In genomic region chr12:6494351-6494743, GRCh38 we compare ENCODE assay signal across 6 cellular contexts. TPM values are rescaled to one million over a fixed set of nuclear protein-coding genes. Genes with fewer than 3 reads are reported as not detected.
DNase-seq lines count a peak whose midpoint lies in the region; TF ChIP-seq lines count a peak whose summit lies in the region.

No MANE protein-coding gene starts in this region.

- peak overlapping the region; percentile 94 for H3K4me3 Mint-ChIP-seq in glutamatergic neuron (ENCODE audit: unreplicated experiment)

- peaks cover 5% of the 10 kb centered on the region for H3K27me3 Mint-ChIP-seq in glutamatergic neuron (ENCODE audit: unreplicated experiment)

- POLR2A ChIA-PET in PC-9 (lab: Charles Lee; ENCODE audit: unreplicated experiment) = interaction anchor here (0.6 to 0.8 kb wide), 2 partner anchors 44 to 46 kb away, joined by 3 to 8 read pairs; no protein-coding TSS in a partner anchor

- H3K9me2 ChIP-seq in DOHH2 (replicated peaks; ENCODE audit: control insufficient read depth, low read length) (no peaks in the 10 kb centered on the region), PC-9 (ENCODE audit: insufficient read depth) (no peaks in the 10 kb centered on the region)

- DNase-seq in PC-9 = no peak
- DNase-seq in glutamatergic neuron = no peak
- DNase-seq in uterus = no peak
- no peak for DNase-seq in retina
- DNase-seq in stimulated activated CD4-positive, alpha-beta T cell treated with anti-CD3 and anti-CD28 coated beads, Interleukin-12 subunit alpha, Interleukin-12 subunit beta, amount 100 ng/mL, for 4 hours = no peak

- TF ChIP-seq CTCF in DOHH2 (IDR thresholded peaks at IDR 0.05; ENCODE audit: low read depth, low read length, poor library complexity, severe bottlenecking) (peak; percentile 47), PC-9 (conservative IDR thresholded peaks at IDR 0.05) (no peak), glutamatergic neuron (IDR thresholded peaks at IDR 0.05; ENCODE audit: partially characterized antibody, unreplicated experiment) (no peak), uterus (IDR thresholded peaks at IDR 0.05) (no peak)

- H3K27ac ChIP-seq in DOHH2 (ENCODE audit: low read depth, low read length) (peak overlapping the region; percentile 95), PC-9 (no peak overlapping the region), uterus (peak overlapping the region in 1 of 2 donors; percentile 95)

- peaks cover 35% of the 10 kb centered on the region for H3K4me1 ChIP-seq in DOHH2 (ENCODE audit: control insufficient read depth, low read length)
- peaks cover 24% of the 10 kb centered on the region for H3K4me1 ChIP-seq in PC-9 (replicated peaks; ENCODE audit: insufficient read depth)
- H3K4me1 ChIP-seq in uterus = peaks cover 5 to 14% of the 10 kb centered on the region in 2 donors

- H3K4me1 Mint-ChIP-seq in glutamatergic neuron (ENCODE audit: low read depth, unreplicated experiment) = peaks cover 13% of the 10 kb centered on the region

- H3K27ac Mint-ChIP-seq in glutamatergic neuron (ENCODE audit: unreplicated experiment) = peak overlapping the region; percentile 56

- no peaks in the 10 kb centered on the region for H3K27me3 ChIP-seq in DOHH2 (ENCODE audit: control insufficient read depth, low read length)
- H3K27me3 ChIP-seq in PC-9 (ENCODE audit: insufficient read depth, low read depth) = no peaks in the 10 kb centered on the region
- H3K27me3 ChIP-seq in uterus = no peaks in the 10 kb centered on the region

- CTCF ChIA-PET in PC-9 (lab: Charles Lee) = no interaction called here

- H3K36me3 ChIP-seq in DOHH2 (ENCODE audit: control insufficient read depth, low read length) (peaks cover 83% of the 10 kb centered on the region), PC-9 (ENCODE audit: low read depth) (peaks cover 45% of the 10 kb centered on the region), uterus (no peaks in the 10 kb centered on the region)

- no peaks in the 10 kb centered on the region for H3K9me3 ChIP-seq in DOHH2 (ENCODE audit: control insufficient read depth, insufficient read depth, low read length)
- no peaks in the 10 kb centered on the region for H3K9me3 ChIP-seq in PC-9 (ENCODE audit: insufficient read depth, low read depth)
- H3K9me3 ChIP-seq in uterus = no peaks in the 10 kb centered on the region

- H3K79me2 ChIP-seq in DOHH2 (ENCODE audit: control insufficient read depth, low read length) (peaks cover 71% of the 10 kb centered on the region), PC-9 (ENCODE audit: low read depth) (peaks cover 68% of the 10 kb centered on the region)

- H3K9me3 Mint-ChIP-seq in glutamatergic neuron (ENCODE audit: unreplicated experiment) = peaks cover 3% of the 10 kb centered on the region

- peak overlapping the region; percentile 87 for H3K4me3 ChIP-seq in DOHH2 (ENCODE audit: low read length)
- peak overlapping the region; percentile 87 for H3K4me3 ChIP-seq in PC-9
- peak overlapping the region; percentile 68 to 70 for H3K4me3 ChIP-seq in uterus

- TSS peak; percentile 57 for BruUV-seq in PC-9 (replicated peaks; lab: Mats Ljungman, UMichigan)

- H3F3A ChIP-seq in DOHH2 (ENCODE audit: control insufficient read depth, insufficient read depth) (peaks cover 12% of the 10 kb centered on the region), PC-9 (ENCODE audit: insufficient read depth, low read depth) (peaks cover 24% of the 10 kb centered on the region; the same call in 1 of the 2 replicates)

- H3K36me3 Mint-ChIP-seq in glutamatergic neuron (ENCODE audit: unreplicated experiment) = no peaks in the 10 kb centered on the region

- H3K4me2 ChIP-seq in DOHH2 (ENCODE audit: low read length) = peak overlapping the region; percentile 95
- H3K4me2 ChIP-seq in PC-9 = peak overlapping the region; percentile 93

- intact Hi-C loops in PC-9 (cut with micrococcal nuclease; ENCODE audit: unreplicated experiment) (loop anchor here (5.0 kb wide), 1 partner anchor 117 kb away; the partner anchor contains the start of gene SCNN1A), uterus (cut with DNase I; ENCODE audit: low total_unique reads) (no loop called here)

- no peaks in the 10 kb centered on the region for H4K20me1 ChIP-seq in DOHH2 (ENCODE audit: control insufficient read depth, insufficient read depth, low read depth, low read length)
- peaks cover 5% of the 10 kb centered on the region; the same call in 1 of the 2 replicates for H4K20me1 ChIP-seq in PC-9 (ENCODE audit: insufficient read depth)

- TF ChIP-seq POLR2A in uterus (IDR thresholded peaks at IDR 0.05) = no peak

- H2AFZ ChIP-seq in PC-9 = peak overlapping the region; percentile 35; the same call in 1 of the 2 replicates

RNA-seq across cellular contexts. Expression of gene NCAPD2, which starts 0.4 kb away (rescaled TPM):
- 220 and 266 TPM in 2 replicates for total RNA-seq in PC-9 (2021)
- total RNA-seq in glutamatergic neuron (ENCODE audit: unreplicated experiment) = 29.3 TPM
- total RNA-seq in uterus = 100 to 1,000 TPM in 1 of 4 donors, 10 to 100 TPM in 2, 1 to 10 TPM in 1; 2.8 to 145 (median 19.3) TPM

RNA-seq across cellular contexts. Expression of gene MRPL51, which starts 1.3 kb away (rescaled TPM):
- total RNA-seq in PC-9 (2021) (432 and 456 TPM in 2 replicates), glutamatergic neuron (ENCODE audit: unreplicated experiment) (138 TPM), uterus (10 to 100 TPM; 14.1 to 83.7 (median 36.4) TPM)

RNA-seq across cellular contexts. Expression of gene VAMP1, which starts 23.9 kb away (rescaled TPM):
- total RNA-seq in PC-9 (2021) (7.7 and 9.1 TPM in 2 replicates), glutamatergic neuron (ENCODE audit: unreplicated experiment) (14.0 TPM), uterus (10 to 100 TPM in 1 of 4 donors, 1 to 10 TPM in 3; 1.0 to 17.7 (median 6.8) TPM)

RNA-seq across cellular contexts. Expression of gene GAPDH, which starts 40.0 kb away (rescaled TPM):
- total RNA-seq in PC-9 (2021) (6,143 and 8,169 TPM in 2 replicates), glutamatergic neuron (ENCODE audit: unreplicated experiment) (2,124 TPM), uterus (1,000 to 10,000 TPM in 2 of 4 donors, 100 to 1,000 TPM in 2; 962 to 1,122 (median 1,020) TPM)

RNA-seq across cellular contexts. Expression of gene TAPBPL, which starts 42.5 kb away (rescaled TPM):
- 26.0 and 27.8 TPM in 2 replicates for total RNA-seq in PC-9 (2021)
- total RNA-seq in glutamatergic neuron (ENCODE audit: unreplicated experiment) = 0.96 TPM
- 10 to 100 TPM in 3 of 4 donors, 1 to 10 TPM in 1; 10.0 to 25.7 (median 17.1) TPM for total RNA-seq in uterus
